Comparison of ENCODE assay signal across 24 cellular contexts in the genomic region with DNA sequence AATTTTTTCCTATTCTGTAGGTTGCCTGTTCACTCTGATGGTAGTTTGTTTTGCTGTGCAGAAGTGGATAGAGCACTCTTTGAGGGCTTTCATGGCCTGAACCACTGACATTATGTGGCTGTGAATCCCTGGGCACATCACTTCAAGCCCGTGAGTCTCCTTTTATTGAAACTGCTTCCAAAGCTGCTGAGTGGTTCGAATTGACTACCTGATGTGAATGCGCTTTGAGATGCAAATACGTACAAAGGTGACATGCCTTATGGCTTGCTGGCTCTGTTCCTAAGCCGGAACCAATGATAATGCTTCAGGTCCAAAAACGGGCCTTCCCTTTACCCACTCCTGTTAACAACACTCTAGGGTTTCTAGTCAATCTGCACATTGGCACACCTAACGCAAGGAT. TPM values are rescaled to one million over a fixed set of nuclear protein-coding genes. Genes with fewer than 3 reads are reported as not detected.
DNase-seq lines count a peak whose midpoint lies in the region; ATAC-seq and TF ChIP-seq lines count a peak whose summit lies in the region.
"Had no signal": no experiment of that assay in that cellular context is flagged by ENCODE, and none has a peak within 500 bp of the region (broad histone marks: within the 10 kb centered on the region; RNA-seq: fewer than 3 reads in every experiment).

No MANE protein-coding gene starts in this region.

- no peaks in the 10 kb centered on the region for H3K79me2 ChIP-seq in GM23338 (replicated peaks; ENCODE audit: insufficient read depth)

- H3K27me3 ChIP-seq in GM23338 (ENCODE audit: insufficient read depth) (no peaks in the 10 kb centered on the region), sigmoid colon (no peaks in the 10 kb centered on the region)
- H3K27me3 ChIP-seq: BLaER1 treated with 17β-estradiol and CSF1 and Interleukin-3, amounts not matched to agents 10 nM and 100 nM had no signal

- H3K9me3 Mint-ChIP-seq in GM23338 (peaks cover 6% of the 10 kb centered on the region; the same call in 2 of the 3 replicates), WTC11 (peaks cover 4% of the 10 kb centered on the region)
- H3K9me3 Mint-ChIP-seq in stimulated activated memory B cell treated with anti-CD40 and anti-IgM and Interleukin-4, amounts not matched to agents 10 μg/mL and 1 μg/mL and 100 μg/mL, for 72 hours = peaks cover 3% of the 10 kb centered on the region
- H3K9me3 Mint-ChIP-seq: HFFc6 had no signal

- 67 to 68% methylated on average over 7 of the region's 7 CpGs for WGBS in sigmoid colon, 2 donors

- CTCF ChIA-PET in WTC11 (lab: Charles Lee) = interaction anchor here (1.0 kb wide), 1 partner anchor 25 kb away, joined by 3 read pairs; no protein-coding TSS in a partner anchor

- no peaks in the 10 kb centered on the region for H3K36me3 Mint-ChIP-seq in GM23338 (ENCODE audit: low read depth)
- H3K36me3 Mint-ChIP-seq in WTC11 = peaks cover 3% of the 10 kb centered on the region; the same call in 1 of the 2 replicates
- H3K36me3 Mint-ChIP-seq in stimulated activated memory B cell treated with anti-CD40 and anti-IgM and Interleukin-4, amounts not matched to agents 10 μg/mL and 1 μg/mL and 100 μg/mL, for 72 hours = peaks cover 65% of the 10 kb centered on the region
- H3K36me3 Mint-ChIP-seq: CD14-positive monocyte had no signal

- H3K4me3 Mint-ChIP-seq in GM23338 (no peak overlapping the region), WTC11 (no peak overlapping the region)
- H3K4me3 Mint-ChIP-seq in stimulated activated memory B cell treated with anti-CD40 and anti-IgM and Interleukin-4, amounts not matched to agents 10 μg/mL and 1 μg/mL and 100 μg/mL, for 72 hours = no peak overlapping the region
- H3K4me3 Mint-ChIP-seq: CD14-positive monocyte; CD4-positive, alpha-beta T cell; CD8-positive, alpha-beta memory T cell; HFFc6 had no signal

- H3K36me3 ChIP-seq in GM23338 (ENCODE audit: insufficient read depth) = no peaks in the 10 kb centered on the region; the same call in 1 of the 2 replicates
- H3K36me3 ChIP-seq in sigmoid colon = no peaks in the 10 kb centered on the region
- H3K36me3 ChIP-seq: BE2C; BLaER1 treated with 17β-estradiol and CSF1 and Interleukin-3, amounts not matched to agents 10 nM and 100 nM; HAP-1 had no signal

- no peak overlapping the region for H2AFZ ChIP-seq in GM23338

- H3F3A ChIP-seq in GM23338 (replicated peaks; ENCODE audit: low read depth) = no peaks in the 10 kb centered on the region

- POLR2A ChIA-PET in WTC11 (lab: Charles Lee) = interaction anchor here (0.6 kb wide), 1 partner anchor 10 kb away, joined by 3 read pairs; no protein-coding TSS in a partner anchor

- H3K9me2 ChIP-seq in GM23338 (ENCODE audit: insufficient read depth) = peaks cover 12% of the 10 kb centered on the region

- H3K4me3 ChIP-seq in GM23338 (no peak overlapping the region), sigmoid colon (no peak overlapping the region)
- H3K4me3 ChIP-seq: A549; BLaER1 treated with 17β-estradiol and CSF1 and Interleukin-3, amounts not matched to agents 10 nM and 100 nM; HAP-1 had no signal

- no peak overlapping the region for H3K27ac Mint-ChIP-seq in GM23338
- peak overlapping the region; percentile 73 for H3K27ac Mint-ChIP-seq in WTC11
- no peak overlapping the region for H3K27ac Mint-ChIP-seq in stimulated activated memory B cell treated with anti-CD40 and anti-IgM and Interleukin-4, amounts not matched to agents 10 μg/mL and 1 μg/mL and 100 μg/mL, for 72 hours
- H3K27ac Mint-ChIP-seq: CD14-positive monocyte; CD4-positive, alpha-beta T cell; CD8-positive, alpha-beta memory T cell; HFFc6 had no signal

- H3K27me3 Mint-ChIP-seq in GM23338 (ENCODE audit: insufficient read depth, low read depth, poor library complexity) (peaks cover 29% of the 10 kb centered on the region), WTC11 (ENCODE audit: low read depth) (peaks cover 20% of the 10 kb centered on the region)
- H3K27me3 Mint-ChIP-seq in stimulated activated memory B cell treated with anti-CD40 and anti-IgM and Interleukin-4, amounts not matched to agents 10 μg/mL and 1 μg/mL and 100 μg/mL, for 72 hours = no peaks in the 10 kb centered on the region

- peaks cover 36% of the 10 kb centered on the region for H3K4me1 Mint-ChIP-seq in GM23338
- H3K4me1 Mint-ChIP-seq in WTC11 = peaks cover 47% of the 10 kb centered on the region
- H3K4me1 Mint-ChIP-seq in stimulated activated memory B cell treated with anti-CD40 and anti-IgM and Interleukin-4, amounts not matched to agents 10 μg/mL and 1 μg/mL and 100 μg/mL, for 72 hours = no peaks in the 10 kb centered on the region
- H3K4me1 Mint-ChIP-seq: CD14-positive monocyte had no signal

- TF ChIP-seq EP300 in sigmoid colon (IDR thresholded peaks at IDR 0.05) = no peak

- DNase-seq in GM23338 (ENCODE audit: low spot score) (peak; percentile 32), WTC11 (ENCODE audit: low spot score) (no peak), iPS DF 19.7 (ENCODE audit: low read depth, low spot score) (peak; percentile 47), sigmoid colon (no peak), NCI-H2107 (lab: John Stamatoyannopoulos, UW) (no peak), substantia nigra (lab: John Stamatoyannopoulos, UW) (no peak)
- DNase-seq: 8988T; ACHN; AML-193; BE2C; CD4-positive, alpha-beta T cell; CD8-positive, alpha-beta memory T cell; DMS 273 treated with DMSO at 0.1 percent for 48 hours; DMS79; EL; GF-D8; HFFc6 had no signal

- TF ChIP-seq POLR2A in sigmoid colon (IDR thresholded peaks at IDR 0.05) = no peak

- intact Hi-C loops in sigmoid colon (cut with DNase I) = no loop called here

- H4K20me1 ChIP-seq in GM23338 (replicated peaks; ENCODE audit: insufficient read depth) = no peaks in the 10 kb centered on the region
- H4K20me1 ChIP-seq: BLaER1 treated with 17β-estradiol and CSF1 and Interleukin-3, amounts not matched to agents 10 nM and 100 nM had no signal

- peak; percentile 32 for ATAC-seq in GM23338
- ATAC-seq in WTC11 = peak; percentile 67
- ATAC-seq in stimulated activated memory B cell treated with anti-CD40 and anti-IgM and Interleukin-4, amounts not matched to agents 10 μg/mL and 1 μg/mL and 100 μg/mL, for 72 hours = no peak
- ATAC-seq: A549 had no signal

- peak overlapping the region; percentile 27; the same call in 1 of the 2 replicates for H3K4me2 ChIP-seq in GM23338
- H3K4me2 ChIP-seq: A549; BLaER1 treated with 17β-estradiol and CSF1 and Interleukin-3, amounts not matched to agents 10 nM and 100 nM had no signal

- H3K4me1 ChIP-seq in GM23338 (ENCODE audit: insufficient read depth) (peaks cover 28% of the 10 kb centered on the region), sigmoid colon (peaks cover 0 to 10% (median 4%) of the 10 kb centered on the region in 4 donors)
- H3K4me1 ChIP-seq: A549; BE2C; BLaER1 treated with 17β-estradiol and CSF1 and Interleukin-3, amounts not matched to agents 10 nM and 100 nM; HAP-1 had no signal

- no peaks in the 10 kb centered on the region for H3K9me3 ChIP-seq in sigmoid colon
- H3K9me3 ChIP-seq: A549; BE2C; BLaER1 treated with 17β-estradiol and CSF1 and Interleukin-3, amounts not matched to agents 10 nM and 100 nM; HAP-1 had no signal

- TF ChIP-seq CTCF in GM23338 (conservative IDR thresholded peaks at IDR 0.05; ENCODE audit: low read depth in 2 of 2) (no peak), WTC11 (IDR thresholded peaks at IDR 0.05) (no peak), sigmoid colon (IDR thresholded peaks at IDR 0.05) (no peak)

- H3K27ac ChIP-seq in GM23338 (ENCODE audit: low read depth) (no peak overlapping the region), sigmoid colon (no peak overlapping the region), substantia nigra (ENCODE audit: low read depth, low read length, poor library complexity, severe bottlenecking) (no peak overlapping the region)
- H3K27ac ChIP-seq: A549; BLaER1 treated with 17β-estradiol and CSF1 and Interleukin-3, amounts not matched to agents 10 nM and 100 nM had no signal

TF ChIP-seq in WTC11, 78 proteins besides CTCF, POLR2A, EP300 and RAD21 (continues in another document):
- no peak for TF ChIP-seq PRRX2 (CRISPR knock-in tag; IDR thresholded peaks at IDR 0.05)
- TF ChIP-seq, protein P1, sequence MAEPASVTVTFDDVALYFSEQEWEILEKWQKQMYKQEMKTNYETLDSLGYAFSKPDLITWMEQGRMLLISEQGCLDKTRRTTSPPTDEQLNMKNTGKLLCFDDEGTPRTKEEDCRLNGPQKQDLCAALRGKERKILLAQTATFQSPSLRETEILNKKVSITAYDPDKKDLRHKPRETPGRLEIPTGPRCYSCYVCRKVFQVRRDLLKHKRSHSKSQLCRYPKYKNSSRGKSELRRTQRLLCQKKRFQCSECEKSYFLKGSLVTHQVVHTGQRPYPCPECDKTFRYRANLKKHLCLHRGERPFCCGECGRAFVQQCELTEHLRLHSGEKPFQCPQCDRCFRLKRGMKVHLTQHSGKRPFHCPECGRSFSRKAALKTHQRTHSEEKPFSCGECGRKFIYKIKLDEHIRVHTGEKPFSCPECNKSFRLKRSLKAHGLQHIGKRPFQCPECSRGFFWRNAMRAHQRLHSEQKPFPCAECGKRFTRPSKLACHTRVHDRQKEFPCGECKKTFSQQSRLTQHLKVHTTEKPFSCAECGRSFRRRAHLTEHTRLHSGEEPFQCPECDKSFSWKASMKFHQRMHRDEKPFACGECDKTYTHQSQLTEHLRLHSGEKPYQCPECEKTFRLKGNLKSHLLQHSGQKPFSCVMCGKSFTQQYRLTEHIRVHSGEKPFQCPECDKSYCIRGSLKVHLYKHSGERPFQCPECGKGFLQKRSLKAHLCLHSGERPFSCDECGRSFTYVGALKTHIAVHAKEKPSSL (CRISPR knock-in tag; conservative IDR thresholded peaks at IDR 0.05) = no peak
- no peak for TF ChIP-seq SMAD3 (CRISPR knock-in tag; IDR thresholded peaks at IDR 0.05; ENCODE audit: borderline replicate concordance)

RNA-seq across cellular contexts. Expression of a gene that starts 34.3 kb away (rescaled TPM):
- total RNA-seq in GM23338 (2014; rRNA removed; shearing (Covaris generic)) = 0.04 TPM in 1 of 2 replicates, not detected in the other
- polyA plus RNA-seq in GM23338 (2016; fragmentation: Nextera tagmentation; extraction: Ambion mirVana) = 0.13 TPM in 1 of 2 replicates, not detected in the other
- total RNA-seq in WTC11 (2021) = 0.04 TPM in 1 of 3 replicates, not detected in the others
- 1 to 10 TPM in 3 of 4 donors, under 1 TPM in 1; 0.95 to 8.0 (median 2.9) TPM for total RNA-seq in sigmoid colon
- 1 to 10 TPM in 2 of 3 donors, under 1 TPM in 1; 0.69 to 1.8 (median 1.1) TPM for polyA plus RNA-seq in sigmoid colon
- total RNA-seq: CD4-positive, alpha-beta T cell; CD8-positive, alpha-beta memory T cell; G401; HFFc6 had no signal
- polyA plus RNA-seq: A549; CD14-positive monocyte; CD8-positive, alpha-beta memory T cell had no signal

RNA-seq across cellular contexts. Expression of a gene that starts 38.5 kb away (rescaled TPM):
- not detected in 2 replicates for total RNA-seq in GM23338 (2014; rRNA removed; shearing (Covaris generic))
- polyA plus RNA-seq in GM23338 (2016; fragmentation: Nextera tagmentation; extraction: Ambion mirVana) = not detected in 2 replicates
- not detected in 3 replicates for total RNA-seq in WTC11 (2021)
- total RNA-seq in sigmoid colon = under 1 TPM in 2 of 4 donors, not detected in 2; 0.36 to 0.55 TPM
- under 1 TPM in 1 of 3 donors, not detected in 2; 0.06 TPM for polyA plus RNA-seq in sigmoid colon
- total RNA-seq: CD8-positive, alpha-beta memory T cell; G401; H4; HFFc6 had no signal
- polyA plus RNA-seq: A549; CD14-positive monocyte; CD8-positive, alpha-beta memory T cell had no signal

RNA-seq across cellular contexts. Expression of a gene that starts 47.5 kb away (rescaled TPM):
- 0.69 and 0.70 TPM in 2 replicates for total RNA-seq in GM23338 (2014; rRNA removed; shearing (Covaris generic))
- 0.15 and 0.82 TPM in 2 replicates for polyA plus RNA-seq in GM23338 (2016; fragmentation: Nextera tagmentation; extraction: Ambion mirVana)
- 0.35 to 0.82 TPM (median 0.53 TPM) in 3 replicates for total RNA-seq in WTC11 (2021)
- total RNA-seq in sigmoid colon = 1 to 10 TPM in 1 of 4 donors, under 1 TPM in 3; 0.14 to 3.3 (median 0.26) TPM
- polyA plus RNA-seq in sigmoid colon = 1 to 10 TPM; 1.8 to 3.2 (median 3.1) TPM
- total RNA-seq: H4 had no signal
- polyA plus RNA-seq: CD14-positive monocyte had no signal

Comparison
In these comparisons a context has a peak if more than half of its experiments do, and no peak if none do; other contexts are left out.
1. DNase-seq: peak in GM23338 (single experiment) and iPS DF 19.7 (single experiment); none in WTC11 (single experiment), sigmoid colon (single experiment), NCI-H2107 (single experiment) and substantia nigra (0 of 49).